Comparison of ENCODE assay signal across 1 cellular context in the genomic region with DNA sequence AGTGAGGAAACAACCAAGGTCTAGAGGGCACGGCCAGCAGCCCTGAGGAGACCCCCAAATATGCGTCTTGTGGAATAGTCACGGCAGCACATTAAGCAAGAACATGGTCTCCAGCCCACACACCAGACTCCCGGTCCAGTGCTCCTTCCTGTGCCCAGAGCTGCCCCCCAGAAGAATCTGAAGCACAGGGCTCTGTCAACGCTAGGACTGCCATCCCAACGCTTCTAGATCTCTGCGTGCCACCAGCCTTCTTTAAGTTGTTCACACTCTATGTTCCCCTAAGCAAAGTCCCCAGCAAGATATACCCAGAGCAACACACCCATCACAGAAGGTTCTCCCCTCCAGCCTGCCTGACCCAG.
TF ChIP-seq lines count a peak whose summit lies in the region.

No MANE protein-coding gene starts in this region.

TF ChIP-seq in HepG2, 621 proteins besides CTCF, POLR2A, EP300 and RAD21:
- TF ChIP-seq PBX3 (CRISPR knock-in tag; IDR thresholded peaks at IDR 0.05; ENCODE audit: borderline replicate concordance) (no peak), ZNF691 (CRISPR knock-in tag; IDR thresholded peaks at IDR 0.05; ENCODE audit: borderline replicate concordance, low read depth) (peak; percentile 90)
